Comparison of ENCODE assay signal across 8 cellular contexts in genomic region chr11:10856689-10857603, GRCh38. TPM values are rescaled to one million over a fixed set of nuclear protein-coding genes. Genes with fewer than 3 reads are reported as not detected.
DNase-seq lines count a peak whose midpoint lies in the region; ATAC-seq and TF ChIP-seq lines count a peak whose summit lies in the region.

No MANE protein-coding gene starts in this region.

- H3K9me3 Mint-ChIP-seq in activated B cell treated with CpG ODN at 0.5 μM for 24 hours (no peaks in the 10 kb centered on the region), natural killer cell (no peaks in the 10 kb centered on the region)

- no peaks in the 10 kb centered on the region for H3K27me3 Mint-ChIP-seq in activated B cell treated with CpG ODN at 0.5 μM for 24 hours
- no peaks in the 10 kb centered on the region for H3K27me3 Mint-ChIP-seq in natural killer cell (ENCODE audit: low read depth in 2 of 2)

- H3K27ac Mint-ChIP-seq in activated B cell treated with CpG ODN at 0.5 μM for 24 hours (peak overlapping the region; percentile 100), natural killer cell (peak overlapping the region; percentile 98 to 100)

- ATAC-seq in activated B cell treated with CpG ODN at 0.5 μM for 24 hours (ENCODE audit: low read depth) (peak; percentile 13), natural killer cell (no peak)

- H3K36me3 Mint-ChIP-seq in activated B cell treated with CpG ODN at 0.5 μM for 24 hours (ENCODE audit: low read depth) (peaks cover 58% of the 10 kb centered on the region), natural killer cell (peaks cover 15% of the 10 kb centered on the region)

- intact Hi-C loops in activated B cell treated with CpG ODN at 0.5 μM for 24 hours (cut with micrococcal nuclease) (loop anchor here (2.0 to 10.0 kb wide), 3 partner anchors 14 to 1392 kb away; partner anchors contain the start of genes SBF2 and ZNF143), natural killer cell (cut with micrococcal nuclease) (loop anchor here (5.0 kb wide), 1 partner anchor 985 kb away; the partner anchor contains the start of gene USP47)

- no peak for TF ChIP-seq CTCF in activated B cell treated with CpG ODN at 0.5 μM for 24 hours (IDR thresholded peaks at IDR 0.05)
- no peak for TF ChIP-seq CTCF in fibroblast of villous mesenchyme (IDR thresholded peaks at IDR 0.05; ENCODE audit: insufficient read depth, low read depth, low read length)
- TF ChIP-seq CTCF in natural killer cell (IDR thresholded peaks at IDR 0.05) = no peak

- H3K4me1 Mint-ChIP-seq in activated B cell treated with CpG ODN at 0.5 μM for 24 hours (peaks cover 47% of the 10 kb centered on the region), natural killer cell (peaks cover 37 to 38% of the 10 kb centered on the region in 2 donors)

- peak; percentile 50 for DNase-seq in stimulated activated CD4-positive, alpha-beta T cell treated with anti-CD3 and anti-CD28 coated beads, Interleukin-15, amount 100 ng/mL, for 24 hours
- no peak for DNase-seq in stimulated activated CD4-positive, alpha-beta T cell treated with anti-CD3 and anti-CD28 coated beads, Interleukin-1b, Interleukin-23, amount 100 ng/mL, for 48 hours
- DNase-seq in H7 (peak; percentile 54), Kasumi-1 (lab: John Stamatoyannopoulos, UW) (peak; percentile 29 to 62), activated B cell treated with CpG ODN at 0.5 μM for 24 hours (no peak), fibroblast of villous mesenchyme (ENCODE audit: low read depth) (peak; percentile 47), natural killer cell (no peak), T1000 (lab: John Stamatoyannopoulos, UW) (no peak)

- peak overlapping the region; percentile 100 for H3K4me3 Mint-ChIP-seq in activated B cell treated with CpG ODN at 0.5 μM for 24 hours
- peak overlapping the region; percentile 99 for H3K4me3 Mint-ChIP-seq in natural killer cell

- CTCF ChIA-PET in activated B cell treated with CpG ODN at 0.5 μM for 24 hours (lab: Charles Lee) = interaction anchor here (1.5 to 2.0 kb wide), 3 partner anchors 22 to 64 kb away, joined by 6 to 7 read pairs (median 6); partner anchors contain the start of gene EIF4G2

- peak overlapping the region; percentile 79 for H3K4me3 ChIP-seq in H7 (ENCODE audit: insufficient read depth, low read depth, low read length)
- peak overlapping the region; percentile 80 for H3K4me3 ChIP-seq in fibroblast of villous mesenchyme (ENCODE audit: low read depth, low read length)

- peaks cover 21% of the 10 kb centered on the region for H3K36me3 ChIP-seq in H7 (replicated peaks; ENCODE audit: control insufficient read depth, insufficient read depth, low read length)

- H3K27me3 ChIP-seq in H7 (ENCODE audit: control insufficient read depth, insufficient read depth, low read length) = no peaks in the 10 kb centered on the region

- POLR2A ChIA-PET in activated B cell treated with CpG ODN at 0.5 μM for 24 hours (lab: Charles Lee) = interaction anchor here (1.0 to 12.3 kb wide), 23 partner anchors 9 to 1396 kb away, joined by 3 to 470 read pairs (median 7); partner anchors contain the start of genes EIF4G2, USP47 and ZNF143

RNA-seq across cellular contexts. Expression of gene ZBED5, which starts 0.9 kb away (rescaled TPM):
- total RNA-seq in H7 (2014; rRNA removed; shearing (Covaris generic)) = 34.2 and 47.7 TPM in 2 replicates
- total RNA-seq in activated B cell treated with CpG ODN at 0.5 μM for 24 hours = 111 and 116 TPM in 2 replicates
- total RNA-seq in fibroblast of villous mesenchyme = 22.5 and 31.1 TPM in 2 replicates
- 10 to 100 TPM; 40.0 to 61.3 (median 53.9) TPM for total RNA-seq in natural killer cell

RNA-seq across cellular contexts. Expression of gene EIF4G2, which starts 48.2 kb away (rescaled TPM):
- 768 and 799 TPM in 2 replicates for total RNA-seq in H7 (2014; rRNA removed; shearing (Covaris generic))
- 675 and 769 TPM in 2 replicates for total RNA-seq in activated B cell treated with CpG ODN at 0.5 μM for 24 hours
- 898 and 1,093 TPM in 2 replicates for total RNA-seq in fibroblast of villous mesenchyme
- 100 to 1,000 TPM; 718 to 820 (median 751) TPM for total RNA-seq in natural killer cell

Comparison
In these comparisons a context has a peak if more than half of its experiments do, and no peak if none do; other contexts are left out.
1. DNase-seq: peak in stimulated activated CD4-positive, alpha-beta T cell treated with anti-CD3 and anti-CD28 coated beads, Interleukin-15, amount 100 ng/mL, for 24 hours (single experiment), H7 (single experiment), Kasumi-1 (2 of 2) and fibroblast of villous mesenchyme (single experiment); none in stimulated activated CD4-positive, alpha-beta T cell treated with anti-CD3 and anti-CD28 coated beads, Interleukin-1b, Interleukin-23, amount 100 ng/mL, for 48 hours (single experiment), activated B cell treated with CpG ODN at 0.5 μM for 24 hours (single experiment), natural killer cell (single experiment) and T1000 (single experiment).